In genomic region chr5:40778133-40778532, GRCh38 we compare ENCODE assay signal across 20 cellular contexts.
"Had no signal": no experiment of that assay in that cellular context is flagged by ENCODE, and none has a peak within 500 bp of the region (broad histone marks: within the 10 kb centered on the region; RNA-seq: fewer than 3 reads in every experiment).

No MANE protein-coding gene starts in this region.

- DNase-seq: dermis blood vessel endothelial cell; dorsolateral prefrontal cortex; effector CD4-positive, alpha-beta T cell; effector memory CD4-positive, alpha-beta T cell; foreskin keratinocyte; glutamatergic neuron; head of caudate nucleus; heart right ventricle; hippocampal formation; left cardiac atrium; left lung; left ventricle myocardium superior; lower lobe of right lung; mesenchymal stem cell; mucosa of descending colon; naive B cell had no signal

- H3K27ac Mint-ChIP-seq: mesothelial cell of epicardium had no signal

- H3K9me3 Mint-ChIP-seq: mesothelial cell of epicardium, naive B cell had no signal

- H3K27me3 ChIP-seq: dorsolateral prefrontal cortex, esophagus muscularis mucosa, foreskin keratinocyte, gastroesophageal sphincter, heart right ventricle, left lung had no signal

- H3K4me3 Mint-ChIP-seq: mesothelial cell of epicardium had no signal

- H3K27ac ChIP-seq: coronary artery, dorsolateral prefrontal cortex, esophagus muscularis mucosa, foreskin keratinocyte, gastroesophageal sphincter, heart right ventricle, left lung, lower lobe of right lung had no signal

- H3K4me3 ChIP-seq: coronary artery, dorsolateral prefrontal cortex, esophagus muscularis mucosa, gastroesophageal sphincter, heart right ventricle, left lung, lower lobe of right lung, mucosa of descending colon had no signal

- H3K27me3 Mint-ChIP-seq: naive B cell had no signal

- H3K9me3 ChIP-seq: esophagus muscularis mucosa, gastroesophageal sphincter, heart right ventricle, left lung, lower lobe of right lung, mucosa of descending colon had no signal

- ATAC-seq: foreskin keratinocyte, gastroesophageal sphincter, heart right ventricle, left cardiac atrium, left lung, left ventricle myocardium superior, lower lobe of right lung, mucosa of descending colon had no signal
